Comparison of ENCODE assay signal across 14 cellular contexts in the genomic region with DNA sequence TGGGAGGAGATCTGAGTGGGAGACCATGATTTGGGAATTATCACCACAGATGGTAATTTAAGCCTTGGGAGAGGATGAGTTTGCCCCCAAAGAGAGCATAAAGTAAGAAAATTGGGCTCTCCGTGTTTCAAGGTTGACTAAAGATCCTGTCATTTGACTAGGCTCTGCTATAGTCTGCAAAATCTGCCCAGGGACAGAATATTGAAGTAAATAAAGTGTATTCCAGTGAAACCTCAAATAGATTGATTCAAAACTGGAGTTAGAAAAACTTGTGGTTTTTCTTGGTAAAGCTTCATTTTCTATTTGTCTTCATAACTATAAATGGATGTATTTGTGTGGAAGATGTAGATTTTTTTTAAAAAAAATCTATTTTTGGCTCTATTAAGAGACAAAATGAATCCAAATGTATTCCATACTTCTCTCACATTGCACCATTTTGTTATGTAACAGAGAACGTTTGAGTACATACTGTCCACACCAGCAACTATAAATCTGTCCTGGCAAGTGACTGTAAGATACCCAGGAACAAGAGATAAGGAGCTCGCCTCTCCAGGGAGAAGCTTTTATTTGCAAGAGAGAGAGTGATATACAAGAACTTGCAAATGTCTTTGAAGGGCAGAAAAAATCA.
A peak's percentile ranks its signal among the peaks of the same experiment; 100 is the strongest.
DNase-seq lines count a peak whose midpoint lies in the region; ATAC-seq, FAIRE-seq and TF ChIP-seq lines count a peak whose summit lies in the region.
"Had no signal": no experiment of that assay in that cellular context is flagged by ENCODE, and none has a peak within 500 bp of the region (broad histone marks: within the 10 kb centered on the region; RNA-seq: fewer than 3 reads in every experiment).

No MANE protein-coding gene starts in this region.

- peaks cover 70% of the 10 kb centered on the region for H3K79me2 ChIP-seq in ACC112 (ENCODE audit: control insufficient read depth, insufficient read depth, low read length, unreplicated experiment)

- intact Hi-C loops in body of pancreas (cut with DNase I) (no loop called here), right cardiac atrium (cut with DNase I) (loop anchor here in 3 of 4 donors (5.0 to 10.0 kb wide), 4 partner anchors 42 to 125 kb away; no protein-coding TSS in a partner anchor)

- H3K27me3 ChIP-seq in ACC112 (ENCODE audit: insufficient read depth, low read length) = no peaks in the 10 kb centered on the region
- no peaks in the 10 kb centered on the region for H3K27me3 ChIP-seq in body of pancreas
- no peaks in the 10 kb centered on the region for H3K27me3 ChIP-seq in right cardiac atrium (ENCODE audit: control insufficient read depth, insufficient read depth)
- no peaks in the 10 kb centered on the region for H3K27me3 ChIP-seq in rectal smooth muscle tissue (ENCODE audit: control insufficient read depth, insufficient read depth, low read length)
- H3K27me3 ChIP-seq: colonic mucosa had no signal

- 26 to 36% methylated on average over 3 of the region's 3 CpGs for WGBS in body of pancreas, 2 donors
- 47% methylated on average over 3 of the region's 3 CpGs for WGBS in right cardiac atrium

- H3K4me1 ChIP-seq in ACC112 (ENCODE audit: control insufficient read depth, insufficient read depth, low read length, unreplicated experiment) = peaks cover 35% of the 10 kb centered on the region
- peaks cover 18% of the 10 kb centered on the region for H3K4me1 ChIP-seq in body of pancreas
- peaks cover 20% of the 10 kb centered on the region for H3K4me1 ChIP-seq in right cardiac atrium (ENCODE audit: control insufficient read depth, insufficient read depth, low read length)
- peaks cover 61% of the 10 kb centered on the region for H3K4me1 ChIP-seq in rectal smooth muscle tissue (ENCODE audit: control insufficient read depth, insufficient read depth, low read length)
- H3K4me1 ChIP-seq: colonic mucosa had no signal

- ATAC-seq in body of pancreas (peak; percentile 58), right cardiac atrium (peak; percentile 69 to 85), GM21576 (IDR thresholded peaks at IDR 0.05; ENCODE audit: unreplicated experiment) (no peak)

- H3K27ac ChIP-seq in ACC112 (ENCODE audit: low read depth, low read length) = peak overlapping the region; percentile 34
- H3K27ac ChIP-seq in body of pancreas = peak overlapping the region in 1 of 4 donors; percentile 6
- H3K27ac ChIP-seq in right cardiac atrium (ENCODE audit: low read length) = peak overlapping the region; percentile 91
- H3K27ac ChIP-seq in rectal smooth muscle tissue (ENCODE audit: low read depth, low read length) = peak overlapping the region; percentile 76
- H3K27ac ChIP-seq: colonic mucosa had no signal

- peaks cover 7% of the 10 kb centered on the region for H3K36me3 ChIP-seq in ACC112 (ENCODE audit: insufficient read depth, low read length)
- no peaks in the 10 kb centered on the region for H3K36me3 ChIP-seq in body of pancreas (replicated peaks in 1 of 2; ENCODE audit: insufficient read depth in 1 of 2, low read depth in 2 of 2)
- H3K36me3 ChIP-seq in rectal smooth muscle tissue (ENCODE audit: control insufficient read depth, insufficient read depth, low read length) = no peaks in the 10 kb centered on the region
- H3K36me3 ChIP-seq: colonic mucosa had no signal

- no peak overlapping the region for H3K4me3 ChIP-seq in ACC112 (ENCODE audit: low read depth, low read length)
- H3K4me3 ChIP-seq in body of pancreas = no peak overlapping the region
- H3K4me3 ChIP-seq in right cardiac atrium (ENCODE audit: low read length) = no peak overlapping the region
- H3K4me3 ChIP-seq in rectal smooth muscle tissue (ENCODE audit: low read length) = no peak overlapping the region
- H3K4me3 ChIP-seq: colonic mucosa had no signal

- no peak for FAIRE-seq in GM12891 (lab: Jason Lieb, UNC)

- H3K9ac ChIP-seq in rectal smooth muscle tissue (ENCODE audit: low read length) = no peak overlapping the region

- DNase-seq in body of pancreas = no peak
- DNase-seq in right cardiac atrium = no peak
- DNase-seq in ecto neural progenitor cell (ENCODE audit: low spot score) = no peak
- no peak for DNase-seq in T1000 (lab: John Stamatoyannopoulos, UW)
- no peak for DNase-seq in GM12891 (ENCODE audit: insufficient read length, low spot score)
- DNase-seq: activated CD4-positive, CD25-positive, alpha-beta regulatory T cell treated with anti-CD3 and anti-CD28 coated beads, Interleukin-2, amount 50 U/mL, for 72 hours; colonic mucosa; DND-41; foreskin melanocyte; NCI-H1417; retina had no signal

- no peak overlapping the region for H2AFZ ChIP-seq in ACC112 (ENCODE audit: low read length, unreplicated experiment)

- TF ChIP-seq CTCF in body of pancreas (IDR thresholded peaks at IDR 0.05) = no peak

- TF ChIP-seq POLR2A in body of pancreas (IDR thresholded peaks at IDR 0.05) = no peak
- no peak for TF ChIP-seq POLR2A in GM12891 (IDR thresholded peaks at IDR 0.05; ENCODE audit: low read depth, low read length)

- H3K9me3 ChIP-seq in body of pancreas = no peaks in the 10 kb centered on the region
- H3K9me3 ChIP-seq in right cardiac atrium (ENCODE audit: control insufficient read depth, low read length) = no peaks in the 10 kb centered on the region
- H3K9me3 ChIP-seq: colonic mucosa had no signal

TF ChIP-seq in GM12891, 5 proteins besides CTCF, POLR2A, EP300 and RAD21:
- TF ChIP-seq POU2F2 (IDR thresholded peaks at IDR 0.05; ENCODE audit: low read depth, low read length) = no peak
- TF ChIP-seq PAX5 (IDR thresholded peaks at IDR 0.05; ENCODE audit: insufficient read depth, low read length, severe bottlenecking) = no peak
- no peak for TF ChIP-seq SPI1 (IDR thresholded peaks at IDR 0.05; ENCODE audit: low read depth, low read length)
- TF ChIP-seq TAF1 (IDR thresholded peaks at IDR 0.05; ENCODE audit: low read depth, low read length) = no peak
- TF ChIP-seq POLR2AphosphoS5 (IDR thresholded peaks at IDR 0.05; ENCODE audit: low read depth, low read length) = no peak
TF ChIP-seq in GM12891: peak in this region for 0.
